ENCODE assay signal across 1 cellular context in the genomic region with DNA sequence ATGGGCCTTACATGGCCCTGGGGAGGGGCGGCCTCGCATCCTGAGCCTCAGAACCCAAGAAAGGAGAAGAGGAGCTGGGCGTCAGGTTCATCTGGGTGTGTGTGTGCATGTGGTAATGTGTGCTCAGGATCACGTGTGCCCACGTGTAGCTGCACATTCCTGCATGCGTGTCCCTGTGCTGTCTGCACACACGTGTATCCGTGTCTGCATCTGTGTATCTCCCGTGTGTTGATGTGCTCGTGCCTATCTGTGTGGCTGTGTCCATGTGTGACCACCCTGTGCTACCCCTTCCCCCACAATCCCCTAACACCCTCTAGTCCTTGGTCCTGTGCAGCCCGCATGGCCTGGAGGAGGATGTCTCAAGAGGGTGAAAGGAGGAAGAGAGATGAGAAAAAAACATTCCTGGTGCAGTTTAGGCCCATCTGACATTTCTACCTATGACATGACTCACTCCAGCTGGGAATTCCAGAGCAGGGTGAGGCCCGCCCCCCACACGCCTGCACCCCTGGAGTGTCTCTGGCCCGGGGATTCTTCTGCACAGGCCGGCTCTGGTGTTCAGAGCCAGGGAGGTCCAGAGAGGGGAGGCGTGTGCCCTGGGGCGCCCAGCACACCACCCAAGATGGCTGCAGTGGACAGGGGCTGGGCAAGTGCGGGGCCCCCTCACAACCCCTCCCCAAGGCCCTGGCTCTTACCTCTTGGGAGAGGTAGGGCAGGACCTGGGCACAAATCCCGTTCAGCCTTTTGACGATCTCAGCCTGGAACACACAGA.
TF ChIP-seq lines count a peak whose summit lies in the region.

No MANE protein-coding gene starts in this region.

TF ChIP-seq in SK-N-SH, 30 proteins besides CTCF, POLR2A, EP300 and RAD21 (continued from another document):
- TF ChIP-seq USF1 (IDR thresholded peaks at IDR 0.05; ENCODE audit: borderline replicate concordance, low read depth) (no peak), FOXJ3 (CRISPR knock-in tag; IDR thresholded peaks at IDR 0.05) (no peak), MEF2A (IDR thresholded peaks at IDR 0.05; ENCODE audit: borderline replicate concordance, low read depth) (no peak), TAF1 (IDR thresholded peaks at IDR 0.05; ENCODE audit: borderline replicate concordance, low read depth, low read length) (no peak), JUND (IDR thresholded peaks at IDR 0.05) (no peak), RXRA (IDR thresholded peaks at IDR 0.05; ENCODE audit: borderline replicate concordance, low read depth) (no peak), EZH2phosphoT487 (IDR thresholded peaks at IDR 0.05; ENCODE audit: borderline replicate concordance, low read depth) (no peak), RCOR1 (IDR thresholded peaks at IDR 0.05; ENCODE audit: low read length) (no peak), CHD2 (IDR thresholded peaks at IDR 0.05; ENCODE audit: low read length, partially characterized antibody) (no peak), RFX5 (IDR thresholded peaks at IDR 0.05; ENCODE audit: low read length) (no peak), TCF12 (IDR thresholded peaks at IDR 0.05) (no peak)
- TF ChIP-seq, protein P1, sequence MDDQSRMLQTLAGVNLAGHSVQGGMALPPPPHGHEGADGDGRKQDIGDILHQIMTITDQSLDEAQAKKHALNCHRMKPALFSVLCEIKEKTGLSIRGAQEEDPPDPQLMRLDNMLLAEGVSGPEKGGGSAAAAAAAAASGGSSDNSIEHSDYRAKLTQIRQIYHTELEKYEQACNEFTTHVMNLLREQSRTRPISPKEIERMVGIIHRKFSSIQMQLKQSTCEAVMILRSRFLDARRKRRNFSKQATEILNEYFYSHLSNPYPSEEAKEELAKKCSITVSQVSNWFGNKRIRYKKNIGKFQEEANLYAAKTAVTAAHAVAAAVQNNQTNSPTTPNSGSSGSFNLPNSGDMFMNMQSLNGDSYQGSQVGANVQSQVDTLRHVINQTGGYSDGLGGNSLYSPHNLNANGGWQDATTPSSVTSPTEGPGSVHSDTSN (IDR thresholded peaks at IDR 0.05), result no peak
